8 cellular contexts compared by ENCODE assay signal in genomic region chr1:179955731-179956130, GRCh38. TPM values are rescaled to one million over a fixed set of nuclear protein-coding genes. Genes with fewer than 3 reads are reported as not detected.
A peak's percentile ranks its signal among the peaks of the same experiment; 100 is the strongest.
DNase-seq lines count a peak whose midpoint lies in the region; ATAC-seq and TF ChIP-seq lines count a peak whose summit lies in the region.

No MANE protein-coding gene starts in this region.

- DNase-seq in A673 (ENCODE audit: low spot score) (no peak), ascending aorta (ENCODE audit: low spot score in 2 of 2) (no peak), mesenchymal stem cell (no peak), NCI-H526 treated with DMSO at 0.1 percent for 48 hours (lab: John Stamatoyannopoulos, UW) (no peak), nucleus accumbens (lab: John Stamatoyannopoulos, UW) (no peak)

- peaks cover 5% of the 10 kb centered on the region for H3K79me1 ChIP-seq in mesenchymal stem cell (replicated peaks; ENCODE audit: low read length, poor library complexity, severe bottlenecking)

- TF ChIP-seq CTCF in A673 (conservative IDR thresholded peaks at IDR 0.05; ENCODE audit: low read depth, low read length) (no peak), ascending aorta (IDR thresholded peaks at IDR 0.05) (no peak)

- H3K27ac ChIP-seq in A673 (ENCODE audit: low read depth, low read length, poor library complexity, severe bottlenecking) (no peak overlapping the region), HUES64 (ENCODE audit: low read depth, low read length) (no peak overlapping the region), ascending aorta (peak overlapping the region; percentile 92 to 98), mesenchymal stem cell (ENCODE audit: low read length, poor library complexity, severe bottlenecking) (no peak overlapping the region)

- H4K91ac ChIP-seq in mesenchymal stem cell (ENCODE audit: low read length): no peak overlapping the region

- 12% methylated on average over 3 of the region's 3 CpGs for WGBS in HUES64
- 7% methylated on average over 3 of the region's 3 CpGs for WGBS in mesenchymal stem cell

- intact Hi-C loops in A673 (cut with micrococcal nuclease; ENCODE audit: unreplicated experiment): loop anchor here (10.0 kb wide), 1 partner anchor 209 kb away; no protein-coding TSS in a partner anchor
- intact Hi-C loops in ascending aorta (cut with DNase I): loop anchor here (2.0 to 10.0 kb wide), 3 partner anchors 13 to 199 kb away; partner anchors contain the start of gene QSOX1

- no peak overlapping the region for H2AK5ac ChIP-seq in mesenchymal stem cell (ENCODE audit: low read length, severe bottlenecking)

- no peak overlapping the region for H3K4ac ChIP-seq in mesenchymal stem cell (ENCODE audit: low read depth in 1 of 2, low read length in 2 of 2)

- H3K14ac ChIP-seq in mesenchymal stem cell (ENCODE audit: low read length in 2 of 2): no peak overlapping the region

- BruUV-seq in A673 (replicated peaks; lab: Mats Ljungman, UMichigan): TSS peak; percentile 58

- CTCF ChIA-PET in A673 (lab: Charles Lee): no interaction called here

- H2BK5ac ChIP-seq in mesenchymal stem cell (ENCODE audit: low read depth, low read length, poor library complexity, severe bottlenecking): no peak overlapping the region

- peak overlapping the region; percentile 97 for H3K4me3 ChIP-seq in A673 (ENCODE audit: low read depth, low read length, poor library complexity, severe bottlenecking)
- H3K4me3 ChIP-seq in HUES64 (ENCODE audit: low read length): peak overlapping the region; percentile 73
- peak overlapping the region; percentile 81 to 94 for H3K4me3 ChIP-seq in ascending aorta
- peak overlapping the region in 1 of 2 experiments; percentile 84 for H3K4me3 ChIP-seq in mesenchymal stem cell (ENCODE audit: insufficient read depth in 1 of 2, low read depth in 1 of 2, low read length in 2 of 2)

- no peak overlapping the region for H3K18ac ChIP-seq in mesenchymal stem cell (ENCODE audit: low read depth in 1 of 2, low read length in 2 of 2)

- no peak overlapping the region for H4K8ac ChIP-seq in mesenchymal stem cell (ENCODE audit: low read length)

- H2BK15ac ChIP-seq in mesenchymal stem cell (ENCODE audit: low read depth, poor library complexity, severe bottlenecking): no peak overlapping the region

- no peaks in the 10 kb centered on the region for H3K9me3 ChIP-seq in A673 (ENCODE audit: low read depth, low read length, poor library complexity, severe bottlenecking)
- H3K9me3 ChIP-seq in HUES64 (ENCODE audit: insufficient read depth, low read depth, low read length): no peaks in the 10 kb centered on the region
- no peaks in the 10 kb centered on the region for H3K9me3 ChIP-seq in ascending aorta
- H3K9me3 ChIP-seq in mesenchymal stem cell (ENCODE audit: control insufficient read depth, low read length): no peaks in the 10 kb centered on the region

- peak overlapping the region; percentile 90 for H3K4me2 ChIP-seq in mesenchymal stem cell (ENCODE audit: low read length, poor library complexity, severe bottlenecking)

- no peak overlapping the region for H2BK12ac ChIP-seq in mesenchymal stem cell (ENCODE audit: low read length in 2 of 2)

- POLR2A ChIA-PET in A673 (lab: Charles Lee; ENCODE audit: low non-redundant PET): no interaction called here

- no peak overlapping the region for H3K23ac ChIP-seq in mesenchymal stem cell (ENCODE audit: low read length in 2 of 2)

- no peaks in the 10 kb centered on the region for H3K36me3 ChIP-seq in A673 (ENCODE audit: insufficient read depth, low read length, poor library complexity, severe bottlenecking)
- no peaks in the 10 kb centered on the region for H3K36me3 ChIP-seq in HUES64 (ENCODE audit: insufficient read depth, low read length)
- no peaks in the 10 kb centered on the region for H3K36me3 ChIP-seq in ascending aorta
- H3K36me3 ChIP-seq in mesenchymal stem cell (ENCODE audit: control insufficient read depth in 1 of 2, insufficient read depth in 2 of 2, low read depth in 1 of 2, low read length in 2 of 2): no peaks in the 10 kb centered on the region

- H3K9ac ChIP-seq in HUES64 (ENCODE audit: low read depth, low read length): peak overlapping the region; percentile 85
- H3K9ac ChIP-seq in mesenchymal stem cell (ENCODE audit: low read length): peak overlapping the region; percentile 96

- H3K27me3 ChIP-seq in A673 (replicated peaks; ENCODE audit: insufficient read depth, low read depth, low read length, poor library complexity): no peaks in the 10 kb centered on the region
- no peaks in the 10 kb centered on the region for H3K27me3 ChIP-seq in HUES64 (ENCODE audit: insufficient read depth, low read length)
- no peaks in the 10 kb centered on the region for H3K27me3 ChIP-seq in ascending aorta
- no peaks in the 10 kb centered on the region for H3K27me3 ChIP-seq in mesenchymal stem cell (ENCODE audit: control insufficient read depth in 1 of 2, insufficient read depth in 1 of 2, low read length in 2 of 2)

- H3K4me1 ChIP-seq in A673 (ENCODE audit: insufficient read depth, low read length, poor library complexity, severe bottlenecking) (peaks cover 27% of the 10 kb centered on the region), HUES64 (ENCODE audit: insufficient read depth, low read length) (peaks cover 9% of the 10 kb centered on the region), ascending aorta (peaks cover 0 to 16% of the 10 kb centered on the region in 2 donors), mesenchymal stem cell (ENCODE audit: control insufficient read depth, insufficient read depth, low read depth, low read length) (no peaks in the 10 kb centered on the region)

- ATAC-seq in HG02588 (IDR thresholded peaks at IDR 0.05; ENCODE audit: unreplicated experiment) (no peak), GM18909 (IDR thresholded peaks at IDR 0.05; ENCODE audit: poor library complexity, unreplicated experiment) (no peak)

- H2BK120ac ChIP-seq in mesenchymal stem cell (ENCODE audit: low read depth, low read length): no peak overlapping the region

- no peak overlapping the region for H2AFZ ChIP-seq in mesenchymal stem cell (ENCODE audit: low read depth, low read length)

RNA-seq across cellular contexts. Expression of gene CEP350, which starts 1.1 kb away (rescaled TPM):
- total RNA-seq in A673 (2021): 39.2 and 42.2 TPM in 2 replicates
- polyA plus RNA-seq in HUES64 (2013, experiment 1 of 2): 16.1 TPM
- polyA plus RNA-seq in HUES64 (2013, experiment 2 of 2): 16.5 TPM
- 37.8 TPM for total RNA-seq in ascending aorta
- 8.7 TPM for polyA plus RNA-seq in mesenchymal stem cell (2013, experiment 1 of 2)
- 7.8 TPM for polyA plus RNA-seq in mesenchymal stem cell (2013, experiment 2 of 2)

Comparison
In these comparisons a context has a peak if more than half of its experiments do, and no peak if none do; other contexts are left out.
1. H3K27ac ChIP-seq: peak in ascending aorta (2 of 2); none in A673 (single experiment), HUES64 (single experiment) and mesenchymal stem cell (single experiment).